18 cellular contexts compared by ENCODE assay signal in the genomic region with DNA sequence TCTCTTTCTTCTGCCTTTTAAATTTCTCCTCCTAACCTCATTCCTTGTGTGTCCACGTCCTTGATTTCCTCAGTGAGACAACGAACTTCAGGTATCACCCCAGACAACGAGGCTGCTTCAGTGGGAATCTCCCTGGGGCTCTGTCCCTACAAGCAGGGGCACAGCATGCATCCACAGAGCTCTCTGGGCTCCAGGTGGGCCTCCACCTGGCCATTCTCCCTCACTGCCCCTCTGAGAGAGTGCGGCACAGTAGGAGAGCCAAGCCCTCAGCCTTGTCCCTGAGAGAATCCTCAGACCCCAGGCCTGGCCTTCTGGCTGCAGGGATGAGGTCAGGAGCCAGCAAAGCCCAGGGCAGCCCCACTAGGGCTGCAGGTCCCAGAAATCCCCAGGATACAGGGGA.
"Had no signal": no experiment of that assay in that cellular context is flagged by ENCODE, and none has a peak within 500 bp of the region (broad histone marks: within the 10 kb centered on the region; RNA-seq: fewer than 3 reads in every experiment).

No MANE protein-coding gene starts in this region.

- H3K4me1 Mint-ChIP-seq: naive thymus-derived CD8-positive, alpha-beta T cell had no signal

- H3K27me3 ChIP-seq: dorsolateral prefrontal cortex, foreskin keratinocyte had no signal

- H3K4me3 Mint-ChIP-seq: naive thymus-derived CD8-positive, alpha-beta T cell; T-helper 17 cell had no signal

- H3K27ac ChIP-seq: epithelial cell of prostate, foreskin keratinocyte, VCaP had no signal

- H3K9me3 Mint-ChIP-seq: activated naive CD4-positive, alpha-beta T cell treated with anti-CD3 and anti-CD28 coated beads, Interleukin-2, amount 50 U/mL, for 72 hours; naive thymus-derived CD8-positive, alpha-beta T cell had no signal

- H3K27ac Mint-ChIP-seq: activated naive CD4-positive, alpha-beta T cell treated with anti-CD3 and anti-CD28 coated beads, Interleukin-2, amount 50 U/mL, for 72 hours; naive thymus-derived CD8-positive, alpha-beta T cell; T-helper 17 cell had no signal

- ATAC-seq: activated naive CD4-positive, alpha-beta T cell treated with anti-CD3 and anti-CD28 coated beads, Interleukin-2, amount 50 U/mL, for 72 hours; foreskin keratinocyte; naive thymus-derived CD8-positive, alpha-beta T cell; T-helper 17 cell had no signal

- H3K36me3 Mint-ChIP-seq: activated naive CD4-positive, alpha-beta T cell treated with anti-CD3 and anti-CD28 coated beads, Interleukin-2, amount 50 U/mL, for 72 hours; naive thymus-derived CD8-positive, alpha-beta T cell had no signal

- H3K4me3 ChIP-seq: dorsolateral prefrontal cortex had no signal

- DNase-seq: activated CD4-positive, alpha-beta T cell treated with anti-CD3 and anti-CD28 coated beads for 1 hour; activated CD8-positive, alpha-beta memory T cell treated with anti-CD3 and anti-CD28 coated beads for 24 hours; activated CD8-positive, alpha-beta memory T cell treated with anti-CD3 and anti-CD28 coated beads, Interleukin-2, amount 50 U/mL, for 48 hours; activated effector memory CD4-positive, alpha-beta T cell treated with anti-CD3 and anti-CD28 coated beads, Interleukin-2, amount 50 U/mL, for 16 hours; activated T-cell treated with anti-CD3 and anti-CD28 coated beads, Interleukin-2, amount 50 U/mL, for 48 hours; dorsolateral prefrontal cortex; foreskin keratinocyte; kidney glomerular epithelial cell; naive thymus-derived CD8-positive, alpha-beta T cell; posterior cingulate gyrus; stimulated activated CD4-positive, alpha-beta T cell treated with anti-CD3 and anti-CD28 coated beads, Interleukin-12 subunit alpha, Interleukin-12 subunit beta, amount 100 ng/mL, for 4 hours; stimulated activated CD4-positive, alpha-beta T cell treated with anti-CD3 and anti-CD28 coated beads, Interleukin-1b, Interleukin-23, amount 100 ng/mL, for 48 hours; stimulated activated CD8-positive, alpha-beta memory T cell treated with anti-CD3 and anti-CD28 coated beads, Interleukin-4, amount 100 ng/mL, for 48 hours; stimulated activated naive CD4-positive, alpha-beta T cell treated with Interleukin-2 at 50 U/mL for 16 hours; T-helper 17 cell had no signal
